Comparison of ENCODE assay signal across 20 cellular contexts in genomic region chr3:178043084-178043483, GRCh38.
DNase-seq lines count a peak whose midpoint lies in the region; TF ChIP-seq lines count a peak whose summit lies in the region.
"Had no signal": no experiment of that assay in that cellular context is flagged by ENCODE, and none has a peak within 500 bp of the region (broad histone marks: within the 10 kb centered on the region; RNA-seq: fewer than 3 reads in every experiment).

No MANE protein-coding gene starts in this region.

- TF ChIP-seq CTCF in fibroblast of pulmonary artery (IDR thresholded peaks at IDR 0.05; ENCODE audit: low read length, missing control alignments): no peak
- TF ChIP-seq CTCF in uterus (IDR thresholded peaks at IDR 0.05): no peak

- H3K9me3 Mint-ChIP-seq in activated CD4-positive, alpha-beta memory T cell treated with anti-CD3 and anti-CD28 coated beads, Interleukin-2, amount 10 ng/mL, durations not matched to agents 7 days and 5 days: peaks cover 5% of the 10 kb centered on the region
- H3K9me3 Mint-ChIP-seq: CD4-positive, alpha-beta T cell had no signal

- no peak for TF ChIP-seq POLR2A in uterus (IDR thresholded peaks at IDR 0.05)

- CTCF ChIA-PET in activated CD4-positive, alpha-beta memory T cell treated with anti-CD3 and anti-CD28 coated beads, Interleukin-2, amount 10 ng/mL, durations not matched to agents 7 days and 5 days (lab: Charles Lee): no interaction called here

- DNase-seq in NCI-H1436 (lab: John Stamatoyannopoulos, UW) (peak; percentile 38), NCI-H774 (lab: John Stamatoyannopoulos, UW) (peak; percentile 18), fibroblast of pulmonary artery (ENCODE audit: low read depth) (peak; percentile 70), nucleus accumbens (lab: John Stamatoyannopoulos, UW) (no peak), uterus (no peak)
- DNase-seq in activated CD4-positive, alpha-beta memory T cell treated with anti-CD3 and anti-CD28 coated beads, Interleukin-2, amount 10 ng/mL, durations not matched to agents 7 days and 5 days: no peak
- no peak for DNase-seq in activated CD4-positive, alpha-beta T cell treated with anti-CD3 and anti-CD28 coated beads for 48 hours
- DNase-seq: ACHN; CD4-positive, alpha-beta T cell; COR-L47; DMS 273 treated with DMSO at 0.1 percent for 48 hours; MM.1S; NCI-H1048; NCI-H1417 treated with DMSO at 0.1 percent for 48 hours; NCI-H1930; NCI-H226; NCI-H510A treated with DMSO at 0.1 percent for 48 hours had no signal

- no peaks in the 10 kb centered on the region for H3K4me1 ChIP-seq in uterus
- H3K4me1 ChIP-seq: BLaER1, SJSA1 had no signal

- no peaks in the 10 kb centered on the region for H3K27me3 Mint-ChIP-seq in activated CD4-positive, alpha-beta memory T cell treated with anti-CD3 and anti-CD28 coated beads, Interleukin-2, amount 10 ng/mL, durations not matched to agents 7 days and 5 days
- H3K27me3 Mint-ChIP-seq: CD4-positive, alpha-beta T cell had no signal

- H3K4me3 ChIP-seq in fibroblast of pulmonary artery (replicated peaks; ENCODE audit: low read depth, low read length) (no peak overlapping the region), uterus (no peak overlapping the region)
- H3K4me3 ChIP-seq: BLaER1, K562, SJSA1 had no signal

- POLR2A ChIA-PET in activated CD4-positive, alpha-beta memory T cell treated with anti-CD3 and anti-CD28 coated beads, Interleukin-2, amount 10 ng/mL, durations not matched to agents 7 days and 5 days (lab: Charles Lee): no interaction called here

- no peaks in the 10 kb centered on the region for H3K4me1 Mint-ChIP-seq in activated CD4-positive, alpha-beta memory T cell treated with anti-CD3 and anti-CD28 coated beads, Interleukin-2, amount 10 ng/mL, durations not matched to agents 7 days and 5 days

- H3K36me3 Mint-ChIP-seq in activated CD4-positive, alpha-beta memory T cell treated with anti-CD3 and anti-CD28 coated beads, Interleukin-2, amount 10 ng/mL, durations not matched to agents 7 days and 5 days (ENCODE audit: low read depth): no peaks in the 10 kb centered on the region

- H3K27me3 ChIP-seq in uterus: no peaks in the 10 kb centered on the region
- H3K27me3 ChIP-seq: BLaER1, SJSA1 had no signal

- no peaks in the 10 kb centered on the region for H3K9me3 ChIP-seq in uterus
- H3K9me3 ChIP-seq: SJSA1 had no signal

- H3K27ac Mint-ChIP-seq in activated CD4-positive, alpha-beta memory T cell treated with anti-CD3 and anti-CD28 coated beads, Interleukin-2, amount 10 ng/mL, durations not matched to agents 7 days and 5 days: no peak overlapping the region
- H3K27ac Mint-ChIP-seq: CD4-positive, alpha-beta T cell had no signal

- intact Hi-C loops in uterus (cut with DNase I; ENCODE audit: low total_unique reads): no loop called here

- no peak overlapping the region for H3K4me3 Mint-ChIP-seq in activated CD4-positive, alpha-beta memory T cell treated with anti-CD3 and anti-CD28 coated beads, Interleukin-2, amount 10 ng/mL, durations not matched to agents 7 days and 5 days
- H3K4me3 Mint-ChIP-seq: CD4-positive, alpha-beta T cell had no signal

- no peak overlapping the region for H3K27ac ChIP-seq in uterus
- H3K27ac ChIP-seq: BLaER1, SJSA1 had no signal

- no peaks in the 10 kb centered on the region for H3K36me3 ChIP-seq in uterus
- H3K36me3 ChIP-seq: BLaER1, SJSA1 had no signal

Comparison
In these comparisons a context has a peak if more than half of its experiments do, and no peak if none do; other contexts are left out.
1. DNase-seq: peak in NCI-H1436 (single experiment), NCI-H774 (single experiment) and fibroblast of pulmonary artery (single experiment); none in activated CD4-positive, alpha-beta memory T cell treated with anti-CD3 and anti-CD28 coated beads, Interleukin-2, amount 10 ng/mL, durations not matched to agents 7 days and 5 days (single experiment), nucleus accumbens (0 of 56), uterus (0 of 2) and activated CD4-positive, alpha-beta T cell treated with anti-CD3 and anti-CD28 coated beads for 48 hours (single experiment).